8 cellular contexts compared by ENCODE assay signal in genomic region chr16:11915644-11916523, GRCh38. TPM values are rescaled to one million over a fixed set of nuclear protein-coding genes. Genes with fewer than 3 reads are reported as not detected.
DNase-seq lines count a peak whose midpoint lies in the region; ATAC-seq and TF ChIP-seq lines count a peak whose summit lies in the region.

Gene GSPT1 (minus strand): TSS chr16:11915956. CDS start chr16:11915720, 236 bp downstream.

- peak within 1 kb of the TSS; percentile 75 to 88 for H3K27ac Mint-ChIP-seq in natural killer cell treated with Interleukin-12 subunit alpha and Interleukin-12 subunit beta and Interleukin-15 and Interleukin-18, amount 100 ng/mL, for 72 hours

- H3K4me3 Mint-ChIP-seq in natural killer cell treated with Interleukin-12 subunit alpha and Interleukin-12 subunit beta and Interleukin-15 and Interleukin-18, amount 100 ng/mL, for 72 hours, result peak within 1 kb of the TSS; percentile 92

- H3K4me1 Mint-ChIP-seq in natural killer cell treated with Interleukin-12 subunit alpha and Interleukin-12 subunit beta and Interleukin-15 and Interleukin-18, amount 100 ng/mL, for 72 hours (ENCODE audit: low read depth in 2 of 2), result peaks cover 28 to 33% of the 10 kb centered on the region in 2 donors

- no peaks in the 10 kb centered on the region for H3F3A ChIP-seq in Loucy (ENCODE audit: low read depth)

- H3K79me2 ChIP-seq in Loucy (ENCODE audit: insufficient read depth, low read length), result peaks cover 45% of the 10 kb centered on the region

- peak within 1 kb of the TSS; percentile 77 for H3K4me3 ChIP-seq in Loucy (ENCODE audit: low read length, poor library complexity, severe bottlenecking)

- no peaks in the 10 kb centered on the region for H3K9me3 Mint-ChIP-seq in natural killer cell treated with Interleukin-12 subunit alpha and Interleukin-12 subunit beta and Interleukin-15 and Interleukin-18, amount 100 ng/mL, for 72 hours

- H3K4me2 ChIP-seq in Loucy (ENCODE audit: low read depth, low read length, poor library complexity, severe bottlenecking), result peak within 1 kb of the TSS; percentile 78

- no peaks in the 10 kb centered on the region for H3K27me3 Mint-ChIP-seq in natural killer cell treated with Interleukin-12 subunit alpha and Interleukin-12 subunit beta and Interleukin-15 and Interleukin-18, amount 100 ng/mL, for 72 hours

- ATAC-seq in natural killer cell treated with Interleukin-12 subunit alpha and Interleukin-12 subunit beta and Interleukin-15 and Interleukin-18, amount 100 ng/mL, for 72 hours, result peak; percentile 97
- peak; percentile 93 for ATAC-seq in stimulated activated naive CD8-positive, alpha-beta T cell treated with anti-CD3 and anti-CD28 coated beads, Interleukin-15, Interleukin-2, amounts not matched to agents 100 U/mL and 50 U/mL, for 24 hours

- peaks cover 19% of the 10 kb centered on the region for H3K36me3 Mint-ChIP-seq in natural killer cell treated with Interleukin-12 subunit alpha and Interleukin-12 subunit beta and Interleukin-15 and Interleukin-18, amount 100 ng/mL, for 72 hours

- peaks cover 17% of the 10 kb centered on the region for H3K4me1 ChIP-seq in Loucy (ENCODE audit: insufficient read depth, low read length, poor library complexity, severe bottlenecking)

- no peaks in the 10 kb centered on the region for H3K36me3 ChIP-seq in Loucy (ENCODE audit: insufficient read depth, low read length)

- peak; percentile 98 for DNase-seq in ELR (ENCODE audit: low read depth)
- DNase-seq in H4 (ENCODE audit: low spot score), result peak; percentile 95
- DNase-seq in activated T-helper 9 cell treated with anti-CD3 and anti-CD28 coated beads, Interleukin-2, amount 50 U/mL, for 16 hours (ENCODE audit: low read depth), result peak; percentile 99
- DNase-seq in fibroblast of peridontal ligament (ENCODE audit: extremely low read depth), result peak; percentile 95
- DNase-seq in natural killer cell treated with Interleukin-12 subunit alpha and Interleukin-12 subunit beta and Interleukin-15 and Interleukin-18, amount 100 ng/mL, for 72 hours (ENCODE audit: low spot score), result peak; percentile 100
- peak; percentile 99 for DNase-seq in stimulated activated naive CD8-positive, alpha-beta T cell treated with anti-CD3 and anti-CD28 coated beads, Interleukin-15, Interleukin-2, amounts not matched to agents 100 U/mL and 50 U/mL, for 24 hours

- peak within 1 kb of the TSS; percentile 94 for H2AFZ ChIP-seq in Loucy (ENCODE audit: low read length)

- no peak for TF ChIP-seq CTCF in Loucy (conservative IDR thresholded peaks at IDR 0.05; ENCODE audit: low read length)

- H3K27me3 ChIP-seq in Loucy (ENCODE audit: insufficient read depth, low read length, poor library complexity, severe bottlenecking), result no peaks in the 10 kb centered on the region

- no peaks in the 10 kb centered on the region for H3K9me2 ChIP-seq in Loucy (replicated peaks; ENCODE audit: low read depth, low read length)

- H3K9ac ChIP-seq in Loucy (ENCODE audit: low read depth, low read length, poor library complexity, severe bottlenecking), result peak within 1 kb of the TSS; percentile 74

- no peaks in the 10 kb centered on the region for H3K9me3 ChIP-seq in Loucy (ENCODE audit: insufficient read depth, low read depth, low read length)

- TF ChIP-seq POLR2A in Raji (IDR thresholded peaks at IDR 0.05; ENCODE audit: insufficient read depth, low read depth, low read length), result peak; percentile 96

- H4K20me1 ChIP-seq in Loucy (ENCODE audit: insufficient read depth, low read length, poor library complexity, severe bottlenecking), result peaks cover 33% of the 10 kb centered on the region

RNA-seq across cellular contexts. Expression of gene GSPT1, which starts in this region (rescaled TPM):
- 66.2 and 76.1 TPM in 2 replicates for total RNA-seq in H4 (2014; rRNA removed; shearing (Covaris generic))
- total RNA-seq in natural killer cell treated with Interleukin-12 subunit alpha and Interleukin-12 subunit beta and Interleukin-15 and Interleukin-18, amount 100 ng/mL, for 72 hours, result 100 to 1,000 TPM; 127 to 175 TPM

Comparison
In these comparisons a context has a peak if more than half of its experiments do, and no peak if none do; other contexts are left out.
1. Peak in every context shown above with its lines: DNase-seq, ATAC-seq and H3K4me3 ChIP-seq.